In the genomic region with DNA sequence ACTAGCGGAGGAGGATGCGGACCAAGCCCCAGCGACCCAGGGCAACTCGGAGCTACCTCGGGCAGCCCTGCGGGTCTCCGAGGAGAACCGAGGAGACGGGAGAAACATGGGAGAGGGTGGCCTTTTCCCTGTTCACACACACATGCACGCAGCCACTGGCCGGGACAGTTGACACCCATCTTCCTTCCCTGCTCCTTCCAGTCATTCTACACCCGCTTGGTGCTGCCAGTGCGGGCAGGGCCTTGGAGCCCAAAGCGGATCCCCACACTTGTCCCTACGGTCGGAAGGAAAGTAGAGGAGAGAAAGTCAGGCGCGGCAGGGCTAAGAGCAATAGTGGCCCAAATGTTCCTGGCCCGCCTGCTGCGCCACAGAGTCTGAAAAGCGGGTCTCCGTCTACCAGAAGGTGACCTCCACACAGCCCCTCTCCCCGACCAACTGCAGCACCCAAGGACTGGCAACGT, we compare ENCODE assay signal across 8 cellular contexts. TPM values are rescaled to one million over a fixed set of nuclear protein-coding genes. Genes with fewer than 3 reads are reported as not detected.
DNase-seq lines count a peak whose midpoint lies in the region; ATAC-seq and TF ChIP-seq lines count a peak whose summit lies in the region.

No MANE protein-coding gene starts in this region.

- CTCF ChIA-PET in HEK293T (lab: Yijun Ruan, JAX) = no interaction called here

- TF ChIP-seq CTCF in AG10803 (conservative IDR thresholded peaks at IDR 0.05; ENCODE audit: low read length) = no peak
- TF ChIP-seq CTCF in left ventricle myocardium inferior (IDR thresholded peaks at IDR 0.05; ENCODE audit: borderline replicate concordance) = no peak

- H3K4me3 Mint-ChIP-seq in activated T-helper 2 cell treated with anti-CD3 and anti-CD28 coated beads, Interferon-gamma antibody, Interleukin-2, Interleukin-4, amounts not matched to agents 10 μg/mL and 5 μg/mL and 100 μg/mL, durations not matched to agents 14 hours and 24 hours and 36 hours (ENCODE audit: low read depth) = peak overlapping the region; percentile 87

- no peaks in the 10 kb centered on the region for H3K27me3 ChIP-seq in left ventricle myocardium inferior (ENCODE audit: low read depth)

- DNase-seq in AG10803 (ENCODE audit: low read depth) (peak; percentile 30), HEK293T (ENCODE audit: extremely low spot score) (peak; percentile 44), left ventricle myocardium inferior (peak; percentile 23), skeletal muscle cell (ENCODE audit: low read depth) (no peak), NCI-H2107 (lab: John Stamatoyannopoulos, UW) (no peak), UCSD-AML1 (lab: John Stamatoyannopoulos, UW; ENCODE audit: unreplicated experiment) (no peak)
- no peak for DNase-seq in activated T-helper 2 cell treated with anti-CD3 and anti-CD28 coated beads, Interferon-gamma antibody, Interleukin-2, Interleukin-4, amounts not matched to agents 10 μg/mL and 5 μg/mL and 100 μg/mL, durations not matched to agents 14 hours and 24 hours and 36 hours (ENCODE audit: low spot score)

- peak overlapping the region; percentile 98 for H3K27ac ChIP-seq in left ventricle myocardium inferior (replicated peaks)

- H3K36me3 ChIP-seq in left ventricle myocardium inferior = no peaks in the 10 kb centered on the region

- no peak for ATAC-seq in GM19328 (IDR thresholded peaks at IDR 0.05; ENCODE audit: unreplicated experiment)

- POLR2A ChIA-PET in HEK293T (lab: Yijun Ruan, JAX) = interaction anchor here (0.9 to 1.9 kb wide), 5 partner anchors 8 to 215 kb away, joined by 3 to 7 read pairs (median 4); no protein-coding TSS in a partner anchor

- H3K27ac Mint-ChIP-seq in activated T-helper 2 cell treated with anti-CD3 and anti-CD28 coated beads, Interferon-gamma antibody, Interleukin-2, Interleukin-4, amounts not matched to agents 10 μg/mL and 5 μg/mL and 100 μg/mL, durations not matched to agents 14 hours and 24 hours and 36 hours = peak overlapping the region; percentile 72

- H3K4me3 ChIP-seq in AG10803 (ENCODE audit: low read length) (peak overlapping the region; percentile 88), left ventricle myocardium inferior (peak overlapping the region; percentile 93), skeletal muscle cell (ENCODE audit: low read depth, low read length) (peak overlapping the region; percentile 80)

- H3K4me1 ChIP-seq in left ventricle myocardium inferior = peaks cover 49% of the 10 kb centered on the region

- peaks cover 29% of the 10 kb centered on the region for H3K4me1 Mint-ChIP-seq in activated T-helper 2 cell treated with anti-CD3 and anti-CD28 coated beads, Interferon-gamma antibody, Interleukin-2, Interleukin-4, amounts not matched to agents 10 μg/mL and 5 μg/mL and 100 μg/mL, durations not matched to agents 14 hours and 24 hours and 36 hours (ENCODE audit: low read depth)

- H3K36me3 Mint-ChIP-seq in activated T-helper 2 cell treated with anti-CD3 and anti-CD28 coated beads, Interferon-gamma antibody, Interleukin-2, Interleukin-4, amounts not matched to agents 10 μg/mL and 5 μg/mL and 100 μg/mL, durations not matched to agents 14 hours and 24 hours and 36 hours (ENCODE audit: low read depth) = peaks cover 7% of the 10 kb centered on the region

- no peaks in the 10 kb centered on the region for H3K9me3 Mint-ChIP-seq in activated T-helper 2 cell treated with anti-CD3 and anti-CD28 coated beads, Interferon-gamma antibody, Interleukin-2, Interleukin-4, amounts not matched to agents 10 μg/mL and 5 μg/mL and 100 μg/mL, durations not matched to agents 14 hours and 24 hours and 36 hours

- intact Hi-C loops in activated T-helper 2 cell treated with anti-CD3 and anti-CD28 coated beads, Interferon-gamma antibody, Interleukin-2, Interleukin-4, amounts not matched to agents 10 μg/mL and 5 μg/mL and 100 μg/mL, durations not matched to agents 14 hours and 24 hours and 36 hours (cut with micrococcal nuclease) = loop anchor here (2.0 to 5.0 kb wide), 8 partner anchors 66 to 1401 kb away; a partner anchor contains a TSS
- intact Hi-C loops in left ventricle myocardium inferior (cut with micrococcal nuclease) = loop anchor here (10.0 kb wide), 1 partner anchor 154 kb away; no protein-coding TSS in a partner anchor

- peaks cover 38% of the 10 kb centered on the region for H3K27me3 Mint-ChIP-seq in activated T-helper 2 cell treated with anti-CD3 and anti-CD28 coated beads, Interferon-gamma antibody, Interleukin-2, Interleukin-4, amounts not matched to agents 10 μg/mL and 5 μg/mL and 100 μg/mL, durations not matched to agents 14 hours and 24 hours and 36 hours (ENCODE audit: low read depth)

- no peaks in the 10 kb centered on the region for H3K9me3 ChIP-seq in left ventricle myocardium inferior (replicated peaks)

TF ChIP-seq in HEK293T, 16 proteins besides CTCF, POLR2A, EP300 and RAD21:
- TF ChIP-seq L3MBTL2 (conservative IDR thresholded peaks at IDR 0.05) (no peak), NFRKB (IDR thresholded peaks at IDR 0.05) (no peak)

RNA-seq across cellular contexts. Expression of a gene that starts 1.1 kb away (rescaled TPM):
- total RNA-seq in activated T-helper 2 cell treated with anti-CD3 and anti-CD28 coated beads, Interferon-gamma antibody, Interleukin-2, Interleukin-4, amounts not matched to agents 10 μg/mL and 5 μg/mL and 100 μg/mL, durations not matched to agents 14 hours and 24 hours and 36 hours = 7.2 and 8.4 TPM in 2 replicates
- total RNA-seq in left ventricle myocardium inferior = 16.7 TPM

Comparison
In these comparisons a context has a peak if more than half of its experiments do, and no peak if none do; other contexts are left out.
1. DNase-seq: peak in AG10803 (single experiment), HEK293T (single experiment) and left ventricle myocardium inferior (single experiment); none in activated T-helper 2 cell treated with anti-CD3 and anti-CD28 coated beads, Interferon-gamma antibody, Interleukin-2, Interleukin-4, amounts not matched to agents 10 μg/mL and 5 μg/mL and 100 μg/mL, durations not matched to agents 14 hours and 24 hours and 36 hours (single experiment), skeletal muscle cell (single experiment), NCI-H2107 (single experiment) and UCSD-AML1 (single experiment).
2. Peak in every context shown above with its lines, with median percentiles within 50 percentile points of each other: H3K4me3 ChIP-seq.